ENCODE assay signal across 8 cellular contexts in genomic region chr18:32771169-32771751, GRCh38. TPM values are rescaled to one million over a fixed set of nuclear protein-coding genes. Genes with fewer than 3 reads are reported as not detected.
DNase-seq lines count a peak whose midpoint lies in the region; ATAC-seq and FAIRE-seq lines count a peak whose summit lies in the region.

No MANE protein-coding gene starts in this region.

- peak overlapping the region; percentile 63 to 64 for H3K4me3 ChIP-seq in neuronal stem cell (ENCODE audit: low read length in 2 of 2)

- no peaks in the 10 kb centered on the region for H3K9me3 Mint-ChIP-seq in effector memory CD8-positive, alpha-beta T cell

- no peak for FAIRE-seq in GM19239 (lab: Jason Lieb, UNC)

- peak overlapping the region; percentile 50 for H3K9ac ChIP-seq in neuronal stem cell (ENCODE audit: low read depth, low read length, poor library complexity)

- H2BK120ac ChIP-seq in neuronal stem cell (ENCODE audit: low read depth, low read length): no peak overlapping the region

- H3K4me1 ChIP-seq in neuronal stem cell (ENCODE audit: control insufficient read depth in 2 of 2, insufficient read depth in 1 of 2, low read depth in 1 of 2, low read length in 2 of 2): peaks cover 12 to 34% of the 10 kb centered on the region in 2 donors

- H3K14ac ChIP-seq in neuronal stem cell (ENCODE audit: low read length): peak overlapping the region; percentile 31

- no peaks in the 10 kb centered on the region for H3K36me3 Mint-ChIP-seq in effector memory CD8-positive, alpha-beta T cell (ENCODE audit: insufficient read depth)

- H3K23ac ChIP-seq in neuronal stem cell (ENCODE audit: low read depth, low read length, poor library complexity): peak overlapping the region; percentile 80

- H3K27ac Mint-ChIP-seq in effector memory CD8-positive, alpha-beta T cell: no peak overlapping the region

- no peak overlapping the region for H3K4ac ChIP-seq in neuronal stem cell (ENCODE audit: low read length)

- no peak overlapping the region for H2BK5ac ChIP-seq in neuronal stem cell (ENCODE audit: low read length)

- WGBS in neuronal stem cell (ENCODE audit: extremely low coverage in 2 of 2, insufficient read length in 2 of 2, insufficient replicate concordance in 1 of 2), 2 donors: no CpG with 5 or more reads among the region's 37 CpGs

- peak overlapping the region; percentile 93 for H3K4me2 ChIP-seq in neuronal stem cell (ENCODE audit: insufficient read depth, low read length, poor library complexity, severe bottlenecking)

- no peak for ATAC-seq in effector memory CD8-positive, alpha-beta T cell (replicated peaks)
- no peak for ATAC-seq in activated CD4-positive, CD25-positive, alpha-beta regulatory T cell treated with anti-CD3 and anti-CD28 coated beads, Interleukin-2, amount 50 U/mL, for 24 hours

- no peak overlapping the region for H2AK5ac ChIP-seq in neuronal stem cell (ENCODE audit: low read depth, low read length)

- H3K9me3 ChIP-seq in neuronal stem cell (replicated peaks in 1 of 2; ENCODE audit: control insufficient read depth in 2 of 2, insufficient read depth in 1 of 2, low read depth in 1 of 2, low read length in 2 of 2): peaks cover 0 to 2% of the 10 kb centered on the region in 2 donors

- peaks cover 42 to 52% of the 10 kb centered on the region in 2 donors for H3K27me3 Mint-ChIP-seq in effector memory CD8-positive, alpha-beta T cell

- H3K4me3 Mint-ChIP-seq in effector memory CD8-positive, alpha-beta T cell: peak overlapping the region; percentile 40 to 59

- H2BK12ac ChIP-seq in neuronal stem cell (ENCODE audit: low read length): no peak overlapping the region

- peak overlapping the region; percentile 95 for H3K18ac ChIP-seq in neuronal stem cell (ENCODE audit: low read length)

- H3K27me3 ChIP-seq in neuronal stem cell (ENCODE audit: control insufficient read depth in 3 of 3, insufficient read depth in 3 of 3, low read depth in 1 of 3, low read length in 3 of 3): peaks cover 0 to 48% (median 15%) of the 10 kb centered on the region in 3 experiments

- peak overlapping the region; percentile 95 for H2AFZ ChIP-seq in neuronal stem cell (ENCODE audit: low read length)

- no peaks in the 10 kb centered on the region for H3K79me1 ChIP-seq in neuronal stem cell (ENCODE audit: low read depth, low read length)

- DNase-seq in ELF-1 (ENCODE audit: low read depth, low spot score): peak; percentile 37
- DNase-seq in NCI-H345 (lab: John Stamatoyannopoulos, UW): peak; percentile 54
- DNase-seq in effector memory CD8-positive, alpha-beta T cell: no peak
- DNase-seq in neuronal stem cell (ENCODE audit: low spot score): no peak
- no peak for DNase-seq in A172 (ENCODE audit: low spot score)
- no peak for DNase-seq in GM19239 (ENCODE audit: insufficient read length, low spot score)
- DNase-seq in activated naive CD4-positive, alpha-beta T cell (lab: John Stamatoyannopoulos, UW): no peak

- peak overlapping the region; percentile 97 for H2BK15ac ChIP-seq in neuronal stem cell (ENCODE audit: low read length)

- H3K4me1 Mint-ChIP-seq in effector memory CD8-positive, alpha-beta T cell (ENCODE audit: low read depth in 2 of 2): no peaks in the 10 kb centered on the region

- no peak overlapping the region for H4K8ac ChIP-seq in neuronal stem cell (ENCODE audit: low read depth, low read length)

- H4K91ac ChIP-seq in neuronal stem cell (ENCODE audit: low read depth, low read length, poor library complexity): no peak overlapping the region

- no peaks in the 10 kb centered on the region for H3K36me3 ChIP-seq in neuronal stem cell (replicated peaks in 1 of 2; ENCODE audit: control insufficient read depth in 2 of 2, insufficient read depth in 2 of 2, low read length in 2 of 2)

- no peak overlapping the region for H3K27ac ChIP-seq in neuronal stem cell (replicated peaks; ENCODE audit: low read length)

RNA-seq across cellular contexts. Expression of gene KLHL14, which starts 1.6 kb away (rescaled TPM):
- 0.08 TPM for polyA plus RNA-seq in neuronal stem cell (2013, experiment 1 of 2)
- polyA plus RNA-seq in neuronal stem cell (2013, experiment 2 of 2): 0.06 TPM
- total RNA-seq in A172 (2014; rRNA removed; shearing (Covaris generic)): not detected in 2 replicates

Comparison
In these comparisons a context has a peak if more than half of its experiments do, and no peak if none do; other contexts are left out.
1. DNase-seq: peak in ELF-1 (single experiment) and NCI-H345 (single experiment); none in effector memory CD8-positive, alpha-beta T cell (0 of 3), neuronal stem cell (single experiment), A172 (single experiment), GM19239 (single experiment) and activated naive CD4-positive, alpha-beta T cell (0 of 4).